ENCODE assay signal across 2 cellular contexts in genomic region chr15:72419768-72420167, GRCh38. TPM values are rescaled to one million over a fixed set of nuclear protein-coding genes. Genes with fewer than 3 reads are reported as not detected.
"Had no signal": no experiment of that assay in that cellular context is flagged by ENCODE, and none has a peak within 500 bp of the region (broad histone marks: within the 10 kb centered on the region; RNA-seq: fewer than 3 reads in every experiment).

No MANE protein-coding gene starts in this region.

RNA-seq across cellular contexts. Expression of gene TMEM202, which starts 21.7 kb away (rescaled TPM):
- total RNA-seq: G401, GM12878 had no signal
- polyA plus RNA-seq: GM12878 had no signal
